ENCODE assay signal across 16 cellular contexts in genomic region chr15:29860872-29861271, GRCh38.
"Had no signal": no experiment of that assay in that cellular context is flagged by ENCODE, and none has a peak within 500 bp of the region (broad histone marks: within the 10 kb centered on the region; RNA-seq: fewer than 3 reads in every experiment).

No MANE protein-coding gene starts in this region.

- H3K27ac Mint-ChIP-seq: activated naive CD4-positive, alpha-beta T cell treated with anti-CD3 and anti-CD28 coated beads, Interleukin-2, amount 50 U/mL, for 72 hours; endodermal cell; mesothelial cell of epicardium; T-helper 1 cell treated with Interleukin-12 subunit alpha and Interleukin-12 subunit beta and Interleukin-4 antibody, amounts not matched to agents 30 μg/mL and 1 μg/mL, for 36 hours had no signal

- H3K9me3 ChIP-seq: gastroesophageal sphincter, lower lobe of right lung, spleen had no signal

- H3K27me3 ChIP-seq: gastroesophageal sphincter, spleen had no signal

- H3K36me3 ChIP-seq: gastroesophageal sphincter, lower lobe of right lung, spleen had no signal

- H3K4me3 Mint-ChIP-seq: endodermal cell; mesothelial cell of epicardium; nephron; T-helper 1 cell treated with Interleukin-12 subunit alpha and Interleukin-12 subunit beta and Interleukin-4 antibody, amounts not matched to agents 30 μg/mL and 1 μg/mL, for 36 hours had no signal

- H3K36me3 Mint-ChIP-seq: activated naive CD4-positive, alpha-beta T cell treated with anti-CD3 and anti-CD28 coated beads, Interleukin-2, amount 50 U/mL, for 72 hours; mesothelial cell of epicardium had no signal

- H3K27ac ChIP-seq: gastroesophageal sphincter, lower lobe of right lung, spleen had no signal

- H3K4me1 ChIP-seq: gastroesophageal sphincter, lower lobe of right lung, spleen had no signal

- H3K4me3 ChIP-seq: gastroesophageal sphincter, lower lobe of right lung, spleen had no signal

- ATAC-seq: activated naive CD4-positive, alpha-beta T cell treated with anti-CD3 and anti-CD28 coated beads, Interleukin-2, amount 50 U/mL, for 72 hours; gastroesophageal sphincter; left colon; lower lobe of right lung had no signal

- DNase-seq: activated CD4-positive, CD25-positive, alpha-beta regulatory T cell treated with anti-CD3 and anti-CD28 coated beads, Interleukin-2, amount 50 U/mL, for 72 hours; activated gamma-delta T cell treated with Interleukin-2 at 50 U/mL for 16 hours; amniotic stem cell; central memory CD4-positive, alpha-beta T cell; endodermal cell; erythroblast; left colon; lower lobe of right lung; posterior cingulate gyrus; spleen; stimulated activated naive CD4-positive, alpha-beta T cell had no signal

- H3K9me3 Mint-ChIP-seq: endodermal cell; nephron; T-helper 1 cell treated with Interleukin-12 subunit alpha and Interleukin-12 subunit beta and Interleukin-4 antibody, amounts not matched to agents 30 μg/mL and 1 μg/mL, for 36 hours had no signal
